In the genomic region with DNA sequence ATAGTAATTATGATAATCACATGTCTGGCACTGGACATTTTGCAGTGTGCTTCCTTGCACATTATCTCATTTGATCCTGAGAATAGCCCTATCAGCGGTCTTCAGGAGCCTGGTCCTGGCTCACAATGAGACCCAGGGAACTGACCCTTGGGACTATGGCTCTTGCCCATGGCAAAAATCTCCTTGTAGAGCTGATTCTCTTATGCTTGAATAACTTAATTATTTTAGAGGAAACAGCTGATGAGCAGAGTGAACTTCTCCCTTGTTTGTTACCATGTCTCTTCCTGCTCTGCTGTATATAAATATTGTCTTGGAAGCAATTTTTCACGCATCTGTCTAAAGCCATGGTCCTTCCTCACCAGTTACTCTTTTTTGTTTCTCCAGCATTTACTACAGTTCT, we compare ENCODE assay signal across 26 cellular contexts.
"Had no signal": no experiment of that assay in that cellular context is flagged by ENCODE, and none has a peak within 500 bp of the region (broad histone marks: within the 10 kb centered on the region; RNA-seq: fewer than 3 reads in every experiment).

No MANE protein-coding gene starts in this region.

- H3K27me3 ChIP-seq: adrenal gland, Peyer's patch had no signal

- H3K9me3 ChIP-seq: adrenal gland, Peyer's patch had no signal

- ATAC-seq: activated CD4-positive, CD25-positive, alpha-beta regulatory T cell treated with anti-CD3 and anti-CD28 coated beads, Interleukin-2, amount 50 U/mL, for 24 hours; activated CD8-positive, alpha-beta T cell treated with anti-CD3 and anti-CD28 coated beads for 36 hours; K562; SK-N-SH treated with all-trans-retinoic acid at 6 μM for 48 hours had no signal

- H3K9me3 Mint-ChIP-seq: activated CD8-positive, alpha-beta T cell treated with anti-CD3 and anti-CD28 coated beads for 36 hours; activated naive CD8-positive, alpha-beta T cell treated with anti-CD3 and anti-CD28 coated beads, Interleukin-2, amount 10 ng/mL, durations not matched to agents 7 days and 5 days; T-helper 1 cell treated with Interleukin-12 subunit alpha and Interleukin-12 subunit beta and Interleukin-4 antibody, amounts not matched to agents 30 μg/mL and 1 μg/mL, for 36 hours had no signal

- H3K27ac ChIP-seq: Peyer's patch, RWPE1 had no signal

- H3K4me3 ChIP-seq: adrenal gland, K562, Peyer's patch had no signal

- H3K36me3 ChIP-seq: adrenal gland had no signal

- H3K27me3 Mint-ChIP-seq: activated CD8-positive, alpha-beta T cell treated with anti-CD3 and anti-CD28 coated beads for 36 hours; activated naive CD8-positive, alpha-beta T cell treated with anti-CD3 and anti-CD28 coated beads, Interleukin-2, amount 10 ng/mL, durations not matched to agents 7 days and 5 days had no signal

- H3K27ac Mint-ChIP-seq: activated CD8-positive, alpha-beta T cell treated with anti-CD3 and anti-CD28 coated beads for 36 hours; activated naive CD8-positive, alpha-beta T cell treated with anti-CD3 and anti-CD28 coated beads, Interleukin-2, amount 10 ng/mL, durations not matched to agents 7 days and 5 days; T-helper 1 cell treated with Interleukin-12 subunit alpha and Interleukin-12 subunit beta and Interleukin-4 antibody, amounts not matched to agents 30 μg/mL and 1 μg/mL, for 36 hours had no signal

- H3K4me1 Mint-ChIP-seq: activated naive CD8-positive, alpha-beta T cell treated with anti-CD3 and anti-CD28 coated beads, Interleukin-2, amount 10 ng/mL, durations not matched to agents 7 days and 5 days had no signal

- DNase-seq: activated CD4-positive, alpha-beta T cell treated with anti-CD3 and anti-CD28 coated beads for 4 hours; activated CD8-positive, alpha-beta memory T cell treated with anti-CD3 and anti-CD28 coated beads, Interleukin-2, amount 50 U/mL, for 4 hours; activated CD8-positive, alpha-beta T cell treated with anti-CD3 and anti-CD28 coated beads for 36 hours; activated naive CD4-positive, alpha-beta T cell treated with anti-CD3 and anti-CD28 coated beads, Interleukin-2, amount 50 U/mL, for 16 hours; activated naive CD8-positive, alpha-beta T cell treated with anti-CD3 and anti-CD28 coated beads, Interleukin-2, amount 10 ng/mL, durations not matched to agents 7 days and 5 days; adrenal gland; anterior cingulate cortex; caudate nucleus; Kasumi-1; NCI-H1092; NCI-H1417 treated with DMSO at 0.1 percent for 48 hours; NCI-H1694; NCI-H2029; NCI-H2107; NCI-H2171 treated with DMSO at 0.1 percent for 48 hours; NCI-H345; NCI-H510A; NK-92 treated with Interleukin-12 subunit alpha and Interleukin-12 subunit beta, amount 100 ng/mL, for 24 hours; OCI-M1; Peyer's patch; SW 1271 had no signal

- H3K4me3 Mint-ChIP-seq: activated CD8-positive, alpha-beta T cell treated with anti-CD3 and anti-CD28 coated beads for 36 hours; activated naive CD8-positive, alpha-beta T cell treated with anti-CD3 and anti-CD28 coated beads, Interleukin-2, amount 10 ng/mL, durations not matched to agents 7 days and 5 days; T-helper 1 cell treated with Interleukin-12 subunit alpha and Interleukin-12 subunit beta and Interleukin-4 antibody, amounts not matched to agents 30 μg/mL and 1 μg/mL, for 36 hours had no signal
